20 cellular contexts compared by ENCODE assay signal in the genomic region with DNA sequence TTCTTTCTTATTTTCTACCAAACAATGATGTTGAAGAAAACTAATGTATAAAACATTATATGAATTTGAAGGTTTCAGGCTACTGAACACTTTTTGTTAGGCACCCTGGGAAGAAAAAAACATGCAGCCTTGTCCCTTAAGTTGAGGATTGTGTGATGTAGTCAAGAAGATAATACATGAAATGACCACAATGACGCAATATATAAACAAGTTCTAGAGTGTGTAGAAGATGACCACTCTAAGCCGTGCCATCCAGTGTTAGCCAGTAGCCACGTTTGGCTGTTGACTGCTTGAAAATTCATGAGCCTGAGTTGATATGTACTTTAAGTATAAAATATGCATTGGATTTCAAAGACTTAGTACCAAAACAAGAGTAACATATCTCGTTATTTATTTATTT.
"Had no signal": no experiment of that assay in that cellular context is flagged by ENCODE, and none has a peak within 500 bp of the region (broad histone marks: within the 10 kb centered on the region; RNA-seq: fewer than 3 reads in every experiment).

No MANE protein-coding gene starts in this region.

- H3K27ac ChIP-seq: colonic mucosa, neural progenitor cell, prostate gland, right atrium auricular region, testis, upper lobe of left lung had no signal

- H3K36me3 ChIP-seq: colonic mucosa, prostate gland, right atrium auricular region, upper lobe of left lung had no signal

- H3K4me3 ChIP-seq: colonic mucosa, mucosa of descending colon, neural progenitor cell, prostate gland, right atrium auricular region, skin epidermis, testis, upper lobe of left lung had no signal

- H3K27me3 ChIP-seq: colonic mucosa, neural progenitor cell, right atrium auricular region, testis, upper lobe of left lung had no signal

- H3K9me3 ChIP-seq: colonic mucosa, mucosa of descending colon, prostate gland, right atrium auricular region, testis, upper lobe of left lung had no signal

- H3K4me2 ChIP-seq: neural progenitor cell had no signal

- H2AFZ ChIP-seq: neural progenitor cell had no signal

- DNase-seq: activated CD4-positive, alpha-beta T cell treated with anti-CD3 and anti-CD28 coated beads, Interleukin-2, amount 10 ng/mL, durations not matched to agents 24 days and 14 days; activated CD8-positive, alpha-beta T cell treated with anti-CD3 and anti-CD28 coated beads for 36 hours; activated naive CD4-positive, alpha-beta T cell; activated naive CD8-positive, alpha-beta T cell treated with anti-CD3 and anti-CD28 coated beads for 36 hours; activated T-cell treated with anti-CD3 and anti-CD28 coated beads, Interleukin-2, amount 50 U/mL, for 1 hour; central memory CD4-positive, alpha-beta T cell; colonic mucosa; endodermal cell; head of caudate nucleus; left ventricle myocardium superior; mucosa of descending colon; naive thymus-derived CD4-positive, alpha-beta T cell; T-helper 1 cell; T-helper 9 cell; testis; upper lobe of left lung had no signal

- H3K9ac ChIP-seq: neural progenitor cell had no signal

- H3K4me1 ChIP-seq: colonic mucosa, prostate gland, testis had no signal
